Comparison of ENCODE assay signal across 8 cellular contexts in genomic region chr10:5814110-5815107, GRCh38. TPM values are rescaled to one million over a fixed set of nuclear protein-coding genes. Genes with fewer than 3 reads are reported as not detected.
DNase-seq lines count a peak whose midpoint lies in the region; ATAC-seq and TF ChIP-seq lines count a peak whose summit lies in the region.

No MANE protein-coding gene starts in this region.

- 27% methylated on average over 12 of the region's 12 CpGs for WGBS in thymus

- H3K9ac ChIP-seq in adipocyte (ENCODE audit: low read length) = peak overlapping the region; percentile 100

- TF ChIP-seq CTCF in left lung (IDR thresholded peaks at IDR 0.05) = no peak

- H3K9me3 Mint-ChIP-seq in IgD-negative memory B cell = no peaks in the 10 kb centered on the region

- no peaks in the 10 kb centered on the region for H3K9me3 ChIP-seq in adipocyte (ENCODE audit: control insufficient read depth, low read length)
- H3K9me3 ChIP-seq in left lung = no peaks in the 10 kb centered on the region
- no peaks in the 10 kb centered on the region for H3K9me3 ChIP-seq in thymus (ENCODE audit: control insufficient read depth)

- peak overlapping the region; percentile 90 to 98 (median 95) for H3K4me3 Mint-ChIP-seq in IgD-negative memory B cell

- DNase-seq in DMS79 treated with DMSO at 0.1 percent for 48 hours (lab: John Stamatoyannopoulos, UW) = peak; percentile 63
- peak; percentile 41 for DNase-seq in adipocyte (ENCODE audit: low read depth)
- DNase-seq in left lung = no peak
- DNase-seq in SW480 (ENCODE audit: low spot score) = no peak
- DNase-seq in NK-92 (lab: John Stamatoyannopoulos, UW; ENCODE audit: unreplicated experiment) = no peak

- peak overlapping the region; percentile 95 to 98 for H3K27ac ChIP-seq in left lung
- H3K27ac ChIP-seq in thymus (ENCODE audit: low read depth) = peak overlapping the region; percentile 92

- intact Hi-C loops in left lung (cut with DNase I) = no loop called here

- peaks cover 36% of the 10 kb centered on the region for H3K4me1 ChIP-seq in adipocyte (ENCODE audit: control insufficient read depth, insufficient read depth, low read length)
- H3K4me1 ChIP-seq in left lung = peaks cover 34 to 41% of the 10 kb centered on the region in 2 donors
- H3K4me1 ChIP-seq in thymus (ENCODE audit: control insufficient read depth, insufficient read depth, low read length) = peaks cover 7% of the 10 kb centered on the region

- peaks cover 56 to 67% (median 56%) of the 10 kb centered on the region in 3 donors for H3K4me1 Mint-ChIP-seq in IgD-negative memory B cell

- peak overlapping the region; percentile 100 for H3K4me3 ChIP-seq in adipocyte (ENCODE audit: low read length)
- peak overlapping the region; percentile 66 to 76 for H3K4me3 ChIP-seq in left lung
- H3K4me3 ChIP-seq in thymus (ENCODE audit: low read length) = peak overlapping the region; percentile 67

- peaks cover 2% of the 10 kb centered on the region for H3K36me3 Mint-ChIP-seq in IgD-negative memory B cell

- no peaks in the 10 kb centered on the region for H3K27me3 Mint-ChIP-seq in IgD-negative memory B cell

- H3K36me3 ChIP-seq in adipocyte (ENCODE audit: control insufficient read depth, insufficient read depth, low read length, severe bottlenecking) (no peaks in the 10 kb centered on the region), left lung (no peaks in the 10 kb centered on the region), thymus (ENCODE audit: control insufficient read depth, insufficient read depth) (no peaks in the 10 kb centered on the region)

- H3K27me3 ChIP-seq in adipocyte (replicated peaks; ENCODE audit: control insufficient read depth, insufficient read depth, low read length) = no peaks in the 10 kb centered on the region
- H3K27me3 ChIP-seq in left lung = no peaks in the 10 kb centered on the region
- no peaks in the 10 kb centered on the region for H3K27me3 ChIP-seq in thymus (ENCODE audit: control insufficient read depth, insufficient read depth)

- no peak for ATAC-seq in left lung
- no peak for ATAC-seq in HG02840 (IDR thresholded peaks at IDR 0.05; ENCODE audit: low FRiP score, unreplicated experiment)

- H3K27ac Mint-ChIP-seq in IgD-negative memory B cell = peak overlapping the region; percentile 95 to 96 (median 96)

RNA-seq across cellular contexts. Expression of gene GDI2, which starts 1.2 kb away (rescaled TPM):
- 248 TPM for polyA plus RNA-seq in IgD-negative memory B cell
- 100 to 1,000 TPM; 196 to 219 TPM for total RNA-seq in left lung
- polyA plus RNA-seq in thymus = 139 TPM

Comparison
In these comparisons a context has a peak if more than half of its experiments do, and no peak if none do; other contexts are left out.
1. DNase-seq: peak in DMS79 treated with DMSO at 0.1 percent for 48 hours (single experiment) and adipocyte (single experiment); none in left lung (0 of 2), SW480 (single experiment) and NK-92 (single experiment).
2. Peak in every context shown above with its lines, with median percentiles within 50 percentile points of each other: H3K4me3 ChIP-seq.